ENCODE assay signal across 27 cellular contexts in the genomic region with DNA sequence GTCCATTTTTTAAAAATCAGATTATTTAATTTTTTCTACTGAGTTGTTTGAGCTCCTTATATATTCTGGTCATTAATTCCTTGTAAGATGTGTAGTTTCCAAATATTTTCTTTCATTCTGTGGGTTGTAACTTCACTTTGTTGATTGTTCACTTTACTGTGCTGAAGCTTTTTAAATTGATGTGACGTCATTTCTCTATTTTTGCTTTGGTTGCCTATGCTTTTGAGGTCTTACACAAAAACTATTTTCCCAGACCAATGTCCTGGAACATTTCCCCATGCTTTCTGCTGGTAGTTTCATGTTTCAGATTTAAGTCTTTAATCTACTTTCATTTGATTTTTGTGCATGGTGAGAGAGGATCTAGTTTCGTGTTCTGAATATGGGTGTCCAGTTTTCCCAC.
"Had no signal": no experiment of that assay in that cellular context is flagged by ENCODE, and none has a peak within 500 bp of the region (broad histone marks: within the 10 kb centered on the region; RNA-seq: fewer than 3 reads in every experiment).

No MANE protein-coding gene starts in this region.

- H3K4me1 ChIP-seq: stomach, suprapubic skin, testis, thyroid gland, tibial artery, tibial nerve, transverse colon, upper lobe of left lung, upper lobe of right lung, uterus, vagina had no signal

- H3K36me3 ChIP-seq: stomach, suprapubic skin, thoracic aorta, thyroid gland, tibial artery, tibial nerve, transverse colon, upper lobe of left lung, upper lobe of right lung, uterus, vagina had no signal

- FAIRE-seq: urothelium cell line had no signal

- H3K4me3 ChIP-seq: stomach, suprapubic skin, testis, thoracic aorta, thyroid gland, tibial artery, tibial nerve, transverse colon, upper lobe of left lung, upper lobe of right lung, uterus, vagina had no signal

- DNase-seq: stimulated activated CD4-positive, alpha-beta T cell treated with anti-CD3 and anti-CD28 coated beads, Interleukin-2, amount 100 ng/mL, for 48 hours; stimulated activated CD4-positive, alpha-beta T cell treated with anti-CD3 and anti-CD28 coated beads, Interleukin-4, amount 100 ng/mL, for 1 hour; stimulated activated CD4-positive, alpha-beta T cell treated with anti-CD3 and anti-CD28 coated beads, Interleukin-4, amount 100 ng/mL, for 24 hours; stimulated activated CD4-positive, alpha-beta T cell treated with anti-CD3 and anti-CD28 coated beads, Interleukin-4, amount 100 ng/mL, for 4 hours; stimulated activated CD8-positive, alpha-beta memory T cell treated with anti-CD3 and anti-CD28 coated beads, Interleukin-4, amount 100 ng/mL, for 48 hours; stimulated activated naive B cell treated with anti-CD40 and anti-IgM and Interleukin-4, amounts not matched to agents 10 μg/mL and 1 μg/mL and 100 μg/mL, for 72 hours; stimulated activated naive CD4-positive, alpha-beta T cell; stimulated activated naive CD4-positive, alpha-beta T cell treated with Interleukin-2 at 50 U/mL for 16 hours; stimulated activated naive CD8-positive, alpha-beta T cell treated with anti-CD3 and anti-CD28 coated beads, Interleukin-15, amount 100 ng/mL, for 72 hours; stimulated activated naive CD8-positive, alpha-beta T cell treated with anti-CD3 and anti-CD28 coated beads, Interleukin-15, Interleukin-2, amounts not matched to agents 100 U/mL and 50 U/mL, for 24 hours; stomach; substantia nigra; testis; thyroid gland; tibial artery; transverse colon; trophoblast cell; upper lobe of left lung; upper lobe of right lung; uterus had no signal

- H3K9me3 ChIP-seq: stomach, suprapubic skin, testis, thoracic aorta, thyroid gland, tibial artery, upper lobe of left lung, upper lobe of right lung, uterus, vagina had no signal

- H3K27me3 ChIP-seq: stomach, suprapubic skin, testis, thyroid gland, tibial artery, tibial nerve, transverse colon, upper lobe of left lung, upper lobe of right lung, uterus, vagina had no signal

- ATAC-seq: stimulated activated effector memory CD8-positive, alpha-beta T cell treated with anti-CD3 and anti-CD28 coated beads, Interleukin-12 subunit alpha, Interleukin-12 subunit beta, amount 100 ng/mL, for 72 hours; stimulated activated memory B cell treated with anti-CD40 and anti-IgM and Interleukin-4, amounts not matched to agents 10 μg/mL and 1 μg/mL and 100 μg/mL, for 72 hours; stimulated activated naive B cell treated with anti-CD40 and anti-IgM and Interleukin-4, amounts not matched to agents 10 μg/mL and 1 μg/mL and 100 μg/mL, for 72 hours; stimulated activated naive CD8-positive, alpha-beta T cell treated with anti-CD3 and anti-CD28 coated beads, Interleukin-15, amount 100 ng/mL, for 72 hours; stimulated activated naive CD8-positive, alpha-beta T cell treated with anti-CD3 and anti-CD28 coated beads, Interleukin-15, Interleukin-2, amounts not matched to agents 100 U/mL and 50 U/mL, for 24 hours; upper lobe of right lung had no signal

- H3K27ac ChIP-seq: stomach, suprapubic skin, testis, thoracic aorta, thyroid gland, tibial artery, tibial nerve, transverse colon, upper lobe of left lung, upper lobe of right lung, uterus, vagina had no signal
